Comparison of ENCODE assay signal across 33 cellular contexts in genomic region chr3:66949898-66950297, GRCh38.
"Had no signal": no experiment of that assay in that cellular context is flagged by ENCODE, and none has a peak within 500 bp of the region (broad histone marks: within the 10 kb centered on the region; RNA-seq: fewer than 3 reads in every experiment).

No MANE protein-coding gene starts in this region.

- H3K27ac ChIP-seq: brain microvascular endothelial cell, Peyer's patch, SJSA1 had no signal

- H3K9me3 Mint-ChIP-seq: activated CD4-positive, alpha-beta memory T cell treated with anti-CD3 and anti-CD28 coated beads, Interleukin-2, amount 10 ng/mL, durations not matched to agents 7 days and 5 days; activated naive CD8-positive, alpha-beta T cell treated with anti-CD3 and anti-CD28 coated beads for 36 hours; activated T-cell treated with anti-CD3 and anti-CD28 coated beads, Interleukin-2, amount 50 U/mL, for 72 hours; activated T-helper 17 cell treated with anti-CD3 and anti-CD28 coated beads, Interleukin-2, amount 50 U/mL, for 72 hours; T-helper 1 cell treated with Interleukin-12 subunit alpha and Interleukin-12 subunit beta and Interleukin-4 antibody, amounts not matched to agents 30 μg/mL and 1 μg/mL, for 36 hours; T-helper 2 cell treated with Interferon-gamma antibody and Interleukin-4, amounts not matched to agents 5 μg/mL and 100 μg/mL, for 36 hours; WTC11 had no signal

- H3K36me3 ChIP-seq: brain microvascular endothelial cell, Peyer's patch, SJSA1 had no signal

- ATAC-seq: activated T-cell treated with anti-CD3 and anti-CD28 coated beads, Interleukin-2, amount 50 U/mL, for 72 hours; activated T-helper 17 cell treated with anti-CD3 and anti-CD28 coated beads, Interleukin-2, amount 50 U/mL, for 72 hours; PC-3; WTC11 had no signal

- H3K36me3 Mint-ChIP-seq: activated naive CD8-positive, alpha-beta T cell treated with anti-CD3 and anti-CD28 coated beads for 36 hours; WTC11 had no signal

- H3K4me2 ChIP-seq: SK-N-SH had no signal

- H3K4me3 Mint-ChIP-seq: activated CD4-positive, alpha-beta memory T cell treated with anti-CD3 and anti-CD28 coated beads, Interleukin-2, amount 10 ng/mL, durations not matched to agents 7 days and 5 days; activated naive CD8-positive, alpha-beta T cell treated with anti-CD3 and anti-CD28 coated beads for 36 hours; activated T-cell treated with anti-CD3 and anti-CD28 coated beads, Interleukin-2, amount 50 U/mL, for 72 hours; activated T-helper 17 cell treated with anti-CD3 and anti-CD28 coated beads, Interleukin-2, amount 50 U/mL, for 72 hours; T-helper 1 cell treated with Interleukin-12 subunit alpha and Interleukin-12 subunit beta and Interleukin-4 antibody, amounts not matched to agents 30 μg/mL and 1 μg/mL, for 36 hours; T-helper 2 cell treated with Interferon-gamma antibody and Interleukin-4, amounts not matched to agents 5 μg/mL and 100 μg/mL, for 36 hours; WTC11 had no signal

- H3K27me3 Mint-ChIP-seq: activated naive CD8-positive, alpha-beta T cell treated with anti-CD3 and anti-CD28 coated beads for 36 hours; activated T-helper 17 cell treated with anti-CD3 and anti-CD28 coated beads, Interleukin-2, amount 50 U/mL, for 72 hours had no signal

- H3K4me1 Mint-ChIP-seq: activated CD4-positive, alpha-beta memory T cell treated with anti-CD3 and anti-CD28 coated beads, Interleukin-2, amount 10 ng/mL, durations not matched to agents 7 days and 5 days; activated naive CD8-positive, alpha-beta T cell treated with anti-CD3 and anti-CD28 coated beads for 36 hours; activated T-helper 17 cell treated with anti-CD3 and anti-CD28 coated beads, Interleukin-2, amount 50 U/mL, for 72 hours; WTC11 had no signal

- H3K27ac Mint-ChIP-seq: activated CD4-positive, alpha-beta memory T cell treated with anti-CD3 and anti-CD28 coated beads, Interleukin-2, amount 10 ng/mL, durations not matched to agents 7 days and 5 days; activated naive CD8-positive, alpha-beta T cell treated with anti-CD3 and anti-CD28 coated beads for 36 hours; activated T-cell treated with anti-CD3 and anti-CD28 coated beads, Interleukin-2, amount 50 U/mL, for 72 hours; activated T-helper 17 cell treated with anti-CD3 and anti-CD28 coated beads, Interleukin-2, amount 50 U/mL, for 72 hours; T-helper 1 cell treated with Interleukin-12 subunit alpha and Interleukin-12 subunit beta and Interleukin-4 antibody, amounts not matched to agents 30 μg/mL and 1 μg/mL, for 36 hours; T-helper 2 cell treated with Interferon-gamma antibody and Interleukin-4, amounts not matched to agents 5 μg/mL and 100 μg/mL, for 36 hours; WTC11 had no signal

- DNase-seq: activated CD4-positive, alpha-beta memory T cell treated with anti-CD3 and anti-CD28 coated beads, Interleukin-2, amount 10 ng/mL, durations not matched to agents 7 days and 5 days; activated CD4-positive, alpha-beta T cell treated with anti-CD3 and anti-CD28 coated beads for 4 hours; activated CD4-positive, alpha-beta T cell treated with anti-CD3 and anti-CD28 coated beads, Interleukin-2, amount 50 U/mL, for 1 hour; activated CD4-positive, CD25-positive, alpha-beta regulatory T cell treated with anti-CD3 and anti-CD28 coated beads, Interleukin-2, amount 50 U/mL, for 72 hours; activated CD8-positive, alpha-beta memory T cell treated with anti-CD3 and anti-CD28 coated beads for 24 hours; activated effector memory CD4-positive, alpha-beta T cell treated with anti-CD3 and anti-CD28 coated beads, Interleukin-2, amount 50 U/mL, for 16 hours; activated naive CD4-positive, alpha-beta T cell; activated naive CD4-positive, alpha-beta T cell treated with anti-CD3 and anti-CD28 coated beads, Interleukin-2, amount 50 U/mL, for 16 hours; activated naive CD8-positive, alpha-beta T cell treated with anti-CD3 and anti-CD28 coated beads for 36 hours; activated T-cell treated with anti-CD3 and anti-CD28 coated beads, Interleukin-2, amount 50 U/mL, for 1 hour; activated T-cell treated with anti-CD3 and anti-CD28 coated beads, Interleukin-2, amount 50 U/mL, for 72 hours; amniotic stem cell; aorta; brain microvascular endothelial cell; central memory CD4-positive, alpha-beta T cell; NCI-H1048; NCI-H1105 treated with DMSO at 0.1 percent for 48 hours; NCI-H1436 treated with DMSO at 0.1 percent for 48 hours; NCI-H1694 treated with DMSO at 0.1 percent for 48 hours; NCI-H2029; NCI-H345; NCI-H524 treated with DMSO at 0.1 percent for 48 hours; NK-92 treated with Interleukin-12 subunit alpha and Interleukin-12 subunit beta, amount 100 ng/mL, for 24 hours; PC-3; Peyer's patch; RPMI8226; SHP77 treated with DMSO at 0.1 percent for 48 hours; SK-N-SH had no signal

- H3K9me2 ChIP-seq: SK-N-SH had no signal

- H3K27me3 ChIP-seq: brain microvascular endothelial cell, Peyer's patch had no signal

- H3K9me3 ChIP-seq: Peyer's patch, SJSA1, SK-N-SH had no signal

- H3K4me1 ChIP-seq: SJSA1 had no signal

- H3K4me3 ChIP-seq: Peyer's patch, SJSA1 had no signal

- H3K9ac ChIP-seq: SK-N-SH had no signal
